In the genomic region with DNA sequence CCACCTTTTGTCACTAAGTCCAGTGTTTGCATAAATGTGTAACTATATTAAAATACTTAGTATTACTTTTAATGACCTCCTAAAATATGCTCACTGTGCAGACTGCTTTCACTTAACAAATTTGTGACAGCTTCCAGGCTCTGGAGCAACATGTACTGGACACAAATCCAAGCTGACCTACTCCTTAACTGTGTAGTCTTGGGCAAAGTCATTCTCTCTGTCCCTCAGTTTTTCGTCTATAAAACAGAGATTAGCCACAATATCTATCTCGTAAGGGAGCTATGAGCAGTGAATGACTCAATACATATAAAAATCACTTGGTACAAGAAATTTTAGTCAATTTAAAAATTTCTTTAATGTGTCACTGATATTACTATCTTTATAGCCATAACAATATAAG, we compare ENCODE assay signal across 26 cellular contexts. TPM values are rescaled to one million over a fixed set of nuclear protein-coding genes. Genes with fewer than 3 reads are reported as not detected.
DNase-seq lines count a peak whose midpoint lies in the region; ATAC-seq and TF ChIP-seq lines count a peak whose summit lies in the region.
"Had no signal": no experiment of that assay in that cellular context is flagged by ENCODE, and none has a peak within 500 bp of the region (broad histone marks: within the 10 kb centered on the region; RNA-seq: fewer than 3 reads in every experiment).

No MANE protein-coding gene starts in this region.

- no peak for DNase-seq in RWPE2 (ENCODE audit: low spot score)
- peak; percentile 47 for DNase-seq in fibroblast of villous mesenchyme (ENCODE audit: low read depth)
- DNase-seq in uterus: peak in 1 of 2 donors; percentile 42
- no peak for DNase-seq in C1 segment of cervical spinal cord (lab: John Stamatoyannopoulos, UW)
- no peak for DNase-seq in NCI-H524 (lab: John Stamatoyannopoulos, UW)
- DNase-seq in activated naive CD4-positive, alpha-beta T cell treated with anti-CD3 and anti-CD28 coated beads, Interleukin-2, amount 50 U/mL, for 72 hours (ENCODE audit: low spot score in 2 of 2): no peak
- DNase-seq: activated CD4-positive, alpha-beta memory T cell treated with anti-CD3 and anti-CD28 coated beads, Interleukin-2, amount 10 ng/mL, durations not matched to agents 7 days and 5 days; activated CD4-positive, alpha-beta T cell treated with anti-CD3 and anti-CD28 coated beads for 1 hour; activated naive CD8-positive, alpha-beta T cell treated with anti-CD3 and anti-CD28 coated beads for 36 hours; activated T-cell treated with anti-CD3 and anti-CD28 coated beads for 4 hours; central memory CD4-positive, alpha-beta T cell; KG1; kidney; NCI-H1436; NCI-H774; stimulated activated naive CD8-positive, alpha-beta T cell treated with anti-CD3 and anti-CD28 coated beads, Interleukin-15, Interleukin-2, amounts not matched to agents 100 U/mL and 50 U/mL, for 24 hours; T-helper 1 cell had no signal

- no peak for TF ChIP-seq CTCF in RWPE2 (IDR thresholded peaks at IDR 0.05; ENCODE audit: poor library complexity, severe bottlenecking)
- no peak for TF ChIP-seq CTCF in fibroblast of villous mesenchyme (IDR thresholded peaks at IDR 0.05; ENCODE audit: insufficient read depth, low read depth, low read length)
- TF ChIP-seq CTCF in uterus (IDR thresholded peaks at IDR 0.05): no peak

- no peaks in the 10 kb centered on the region for H3K9me3 Mint-ChIP-seq in activated naive CD4-positive, alpha-beta T cell treated with anti-CD3 and anti-CD28 coated beads, Interleukin-2, amount 50 U/mL, for 72 hours
- H3K9me3 Mint-ChIP-seq: activated CD4-positive, alpha-beta memory T cell treated with anti-CD3 and anti-CD28 coated beads, Interleukin-2, amount 10 ng/mL, durations not matched to agents 7 days and 5 days; activated naive CD8-positive, alpha-beta T cell treated with anti-CD3 and anti-CD28 coated beads for 36 hours; neural crest cell had no signal

- H3K27ac ChIP-seq in RWPE2 (ENCODE audit: poor library complexity, severe bottlenecking) (peak overlapping the region; percentile 94), uterus (peak overlapping the region; percentile 86 to 97)
- H3K27ac ChIP-seq: parathyroid adenoma had no signal

- no peak overlapping the region for H3K4me3 ChIP-seq in RWPE2 (ENCODE audit: severe bottlenecking)
- H3K4me3 ChIP-seq in fibroblast of villous mesenchyme (ENCODE audit: low read depth, low read length): no peak overlapping the region
- H3K4me3 ChIP-seq in skeletal muscle satellite cell (ENCODE audit: low read length): peak overlapping the region; percentile 13
- no peak overlapping the region for H3K4me3 ChIP-seq in uterus
- H3K4me3 ChIP-seq: GM12878, lung had no signal

- H3K36me3 ChIP-seq in RWPE2 (ENCODE audit: low read depth) (no peaks in the 10 kb centered on the region), skeletal muscle satellite cell (ENCODE audit: insufficient read depth, low read length) (no peaks in the 10 kb centered on the region), uterus (no peaks in the 10 kb centered on the region)

- intact Hi-C loops in uterus (cut with DNase I; ENCODE audit: low total_unique reads): loop anchor here (10.0 kb wide), 2 partner anchors 95 to 275 kb away; no protein-coding TSS in a partner anchor

- TF ChIP-seq POLR2A in uterus (IDR thresholded peaks at IDR 0.05): no peak

- ATAC-seq in RWPE2 (ENCODE audit: low read depth): no peak
- ATAC-seq in activated naive CD4-positive, alpha-beta T cell treated with anti-CD3 and anti-CD28 coated beads, Interleukin-2, amount 50 U/mL, for 72 hours: no peak
- ATAC-seq: GM12878; sciatic nerve; stimulated activated naive CD8-positive, alpha-beta T cell treated with anti-CD3 and anti-CD28 coated beads, Interleukin-15, Interleukin-2, amounts not matched to agents 100 U/mL and 50 U/mL, for 24 hours had no signal

- H3K27ac Mint-ChIP-seq in activated naive CD4-positive, alpha-beta T cell treated with anti-CD3 and anti-CD28 coated beads, Interleukin-2, amount 50 U/mL, for 72 hours: no peak overlapping the region
- H3K27ac Mint-ChIP-seq: activated CD4-positive, alpha-beta memory T cell treated with anti-CD3 and anti-CD28 coated beads, Interleukin-2, amount 10 ng/mL, durations not matched to agents 7 days and 5 days; activated naive CD8-positive, alpha-beta T cell treated with anti-CD3 and anti-CD28 coated beads for 36 hours had no signal

- H3K36me3 Mint-ChIP-seq in activated naive CD4-positive, alpha-beta T cell treated with anti-CD3 and anti-CD28 coated beads, Interleukin-2, amount 50 U/mL, for 72 hours: no peaks in the 10 kb centered on the region
- H3K36me3 Mint-ChIP-seq: activated naive CD8-positive, alpha-beta T cell treated with anti-CD3 and anti-CD28 coated beads for 36 hours had no signal

- peak overlapping the region; percentile 22 for H3K4me2 ChIP-seq in skeletal muscle satellite cell (ENCODE audit: low read length)

- H3K9ac ChIP-seq in skeletal muscle satellite cell (ENCODE audit: low read depth, low read length): peak overlapping the region; percentile 75
- H3K9ac ChIP-seq: parathyroid adenoma had no signal

- H3K9me3 ChIP-seq in RWPE2 (ENCODE audit: severe bottlenecking) (no peaks in the 10 kb centered on the region), skeletal muscle satellite cell (replicated peaks; ENCODE audit: low read length) (no peaks in the 10 kb centered on the region), uterus (no peaks in the 10 kb centered on the region)

- peaks cover 21% of the 10 kb centered on the region for H3K4me1 ChIP-seq in RWPE2 (ENCODE audit: insufficient read depth, poor library complexity, severe bottlenecking)
- peaks cover 57% of the 10 kb centered on the region for H3K4me1 ChIP-seq in skeletal muscle satellite cell (ENCODE audit: control insufficient read depth, insufficient read depth, low read length)
- H3K4me1 ChIP-seq in uterus: no peaks in the 10 kb centered on the region
- H3K4me1 ChIP-seq: parathyroid adenoma had no signal

- H3K27me3 ChIP-seq in RWPE2 (ENCODE audit: insufficient read depth, poor library complexity, severe bottlenecking): no peaks in the 10 kb centered on the region
- H3K27me3 ChIP-seq in skeletal muscle satellite cell (ENCODE audit: control insufficient read depth, insufficient read depth, low read length): peaks cover 4% of the 10 kb centered on the region
- peaks cover 0 to 5% of the 10 kb centered on the region in 2 donors for H3K27me3 ChIP-seq in uterus

RNA-seq across cellular contexts. Expression of a gene that starts 20.4 kb away (rescaled TPM):
- total RNA-seq in fibroblast of villous mesenchyme (0.32 and 0.43 TPM in 2 replicates), uterus (1 to 10 TPM in 3 of 4 donors, under 1 TPM in 1; 0.88 to 8.7 (median 3.9) TPM)
- total RNA-seq in skeletal muscle satellite cell (2012; rRNA removed): 0.22 and 0.25 TPM in 2 replicates
- total RNA-seq in activated naive CD4-positive, alpha-beta T cell treated with anti-CD3 and anti-CD28 coated beads, Interleukin-2, amount 50 U/mL, for 72 hours: under 1 TPM; 0.14 to 0.68 TPM
- total RNA-seq: dermis blood vessel endothelial cell, RPMI7951, SK-MEL-5 had no signal

RNA-seq across cellular contexts. Expression of a gene that starts 45.6 kb away (rescaled TPM):
- 41.6 and 45.3 TPM in 2 replicates for total RNA-seq in fibroblast of villous mesenchyme
- 24.7 and 33.2 TPM in 2 replicates for total RNA-seq in skeletal muscle satellite cell (2012; rRNA removed)
- total RNA-seq in uterus: 100 to 1,000 TPM in 3 of 4 donors, 10 to 100 TPM in 1; 79.8 to 380 (median 308) TPM
- 10 to 100 TPM; 18.5 to 19.0 TPM for total RNA-seq in activated naive CD4-positive, alpha-beta T cell treated with anti-CD3 and anti-CD28 coated beads, Interleukin-2, amount 50 U/mL, for 72 hours
